In genomic region chr10:75817224-75817623, GRCh38 we compare ENCODE assay signal across 6 cellular contexts.
"Had no signal": no experiment of that assay in that cellular context is flagged by ENCODE, and none has a peak within 500 bp of the region (broad histone marks: within the 10 kb centered on the region; RNA-seq: fewer than 3 reads in every experiment).

No MANE protein-coding gene starts in this region.

- H3K4me3 ChIP-seq: GM23338 had no signal

- ATAC-seq: GM23338, HepG2 had no signal

- FAIRE-seq: H1, H54, HepG2 had no signal

- DNase-seq: H9, HCEC 1CT had no signal
